ENCODE assay signal across 15 cellular contexts in the genomic region with DNA sequence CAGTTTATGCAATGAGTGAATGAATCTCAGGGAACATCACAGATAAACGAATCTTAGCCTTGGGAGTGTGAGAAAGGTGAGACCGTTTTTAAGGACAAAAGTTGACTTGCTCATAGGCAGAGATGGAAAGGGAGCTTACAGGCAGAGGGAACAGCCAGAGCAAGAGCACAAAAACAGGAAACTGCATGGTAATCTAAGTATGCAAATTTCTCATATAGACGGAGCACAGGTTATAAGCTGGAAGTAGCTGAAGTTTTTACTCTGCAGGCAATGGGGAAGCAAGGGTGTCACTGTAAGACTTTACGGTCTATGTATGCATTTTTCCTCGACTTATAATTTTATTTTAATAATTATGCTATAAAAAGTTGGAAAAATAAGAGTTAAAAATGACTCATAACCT. TPM values are rescaled to one million over a fixed set of nuclear protein-coding genes. Genes with fewer than 3 reads are reported as not detected.
A peak's percentile ranks its signal among the peaks of the same experiment; 100 is the strongest.
DNase-seq lines count a peak whose midpoint lies in the region; ATAC-seq, FAIRE-seq and TF ChIP-seq lines count a peak whose summit lies in the region.
"Had no signal": no experiment of that assay in that cellular context is flagged by ENCODE, and none has a peak within 500 bp of the region (broad histone marks: within the 10 kb centered on the region; RNA-seq: fewer than 3 reads in every experiment).

No MANE protein-coding gene starts in this region.

- H3K36me3 ChIP-seq in OCI-LY7 (ENCODE audit: insufficient read depth, low read length) = peaks cover 54% of the 10 kb centered on the region
- H3K36me3 ChIP-seq: uterus had no signal

- H4K91ac ChIP-seq in H9 (ENCODE audit: insufficient read length, low read depth, low read length) = no peak overlapping the region

- no peak overlapping the region for H3K18ac ChIP-seq in H9 (ENCODE audit: insufficient read length, low read depth, low read length)

- POLR2A ChIA-PET in OCI-LY7 (lab: Charles Lee) = interaction anchor here (1.0 to 1.1 kb wide), 2 partner anchors 10 to 81 kb away, joined by 3 to 5 read pairs; no protein-coding TSS in a partner anchor
- POLR2A ChIA-PET in naive thymus-derived CD8-positive, alpha-beta T cell (lab: Charles Lee) = no interaction called here

- no TSS peak for BruUV-seq in OCI-LY7 (replicated peaks; lab: Mats Ljungman, UMichigan)

- H3K27me3 Mint-ChIP-seq in activated naive CD8-positive, alpha-beta T cell = no peaks in the 10 kb centered on the region
- no peaks in the 10 kb centered on the region for H3K27me3 Mint-ChIP-seq in activated naive CD8-positive, alpha-beta T cell treated with anti-CD3 and anti-CD28 coated beads for 36 hours
- no peaks in the 10 kb centered on the region for H3K27me3 Mint-ChIP-seq in H9 (ENCODE audit: low read depth)
- no peaks in the 10 kb centered on the region for H3K27me3 Mint-ChIP-seq in naive thymus-derived CD8-positive, alpha-beta T cell

- H4K5ac ChIP-seq in H9 (ENCODE audit: insufficient read length, low read depth, low read length) = no peak overlapping the region

- H2BK15ac ChIP-seq in H9 (ENCODE audit: low read depth, low read length) = no peak overlapping the region

- no peaks in the 10 kb centered on the region for H3K9me3 Mint-ChIP-seq in activated naive CD8-positive, alpha-beta T cell (ENCODE audit: low read depth)
- H3K9me3 Mint-ChIP-seq in activated naive CD8-positive, alpha-beta T cell treated with anti-CD3 and anti-CD28 coated beads for 36 hours = no peaks in the 10 kb centered on the region
- H3K9me3 Mint-ChIP-seq in H9 = no peaks in the 10 kb centered on the region
- no peaks in the 10 kb centered on the region for H3K9me3 Mint-ChIP-seq in naive thymus-derived CD8-positive, alpha-beta T cell
- H3K9me3 Mint-ChIP-seq: activated T-helper 1 cell treated with anti-CD3 and anti-CD28 coated beads, Interleukin-12 subunit alpha, Interleukin-12 subunit beta, Interleukin-2, Interleukin-4 antibody, amounts not matched to agents 30 ng/mL and 10 ng/mL and 1 ng/mL, durations not matched to agents 14 hours and 24 hours and 36 hours had no signal

- H3K14ac ChIP-seq in H9 (ENCODE audit: insufficient read depth, low read length) = no peak overlapping the region

- H2AK5ac ChIP-seq in H9 (ENCODE audit: insufficient read length, low read length) = no peak overlapping the region

- H3K23me2 ChIP-seq in H9 (ENCODE audit: insufficient read length, low read depth, low read length, poor library complexity, severe bottlenecking) = no peaks in the 10 kb centered on the region

- no peaks in the 10 kb centered on the region for H3K79me1 ChIP-seq in H9 (ENCODE audit: insufficient read depth, low read depth, low read length, poor library complexity, severe bottlenecking)

- no peaks in the 10 kb centered on the region for H4K20me1 ChIP-seq in H9 (ENCODE audit: control insufficient read depth, insufficient read depth, insufficient read length)
- no peaks in the 10 kb centered on the region for H4K20me1 ChIP-seq in OCI-LY7 (ENCODE audit: insufficient read depth, low read length)

- H3K27ac ChIP-seq in H9 (ENCODE audit: insufficient read length, low read depth, low read length) (peak overlapping the region; percentile 77), OCI-LY7 (ENCODE audit: low read depth, low read length, poor library complexity, severe bottlenecking) (peak overlapping the region; percentile 33)
- H3K27ac ChIP-seq: brain microvascular endothelial cell, uterus had no signal

- no peak overlapping the region for H2BK12ac ChIP-seq in H9 (ENCODE audit: insufficient read length, low read depth, low read length)

- H2BK120ac ChIP-seq in H9 (ENCODE audit: low read depth, low read length, poor library complexity, severe bottlenecking) = no peak overlapping the region

- H3K4me3 ChIP-seq in OCI-LY7 (ENCODE audit: low read depth, low read length, poor library complexity, severe bottlenecking) = peak overlapping the region; percentile 32
- H3K4me3 ChIP-seq: mucosa of descending colon, uterus had no signal

- intact Hi-C loops in OCI-LY7 (cut with micrococcal nuclease; ENCODE audit: unreplicated experiment) = loop anchor here (5.0 kb wide), 1 partner anchor 916 kb away; a partner anchor contains a TSS

- TF ChIP-seq POLR2A in H54 (IDR thresholded peaks at IDR 0.05; ENCODE audit: low read depth, low read length) = no peak

- H3K27ac Mint-ChIP-seq in activated naive CD8-positive, alpha-beta T cell = peak overlapping the region; percentile 41
- no peak overlapping the region for H3K27ac Mint-ChIP-seq in activated naive CD8-positive, alpha-beta T cell treated with anti-CD3 and anti-CD28 coated beads for 36 hours
- H3K27ac Mint-ChIP-seq in H9 = peak overlapping the region; percentile 1 to 41 (median 4); a peak in 3 of 7 replicates
- peak overlapping the region in 8 of 10 donors; percentile 7 to 82 (median 54) for H3K27ac Mint-ChIP-seq in naive thymus-derived CD8-positive, alpha-beta T cell
- H3K27ac Mint-ChIP-seq: activated T-helper 1 cell treated with anti-CD3 and anti-CD28 coated beads, Interleukin-12 subunit alpha, Interleukin-12 subunit beta, Interleukin-2, Interleukin-4 antibody, amounts not matched to agents 30 ng/mL and 10 ng/mL and 1 ng/mL, durations not matched to agents 14 hours and 24 hours and 36 hours had no signal

- no peak overlapping the region for H3K4ac ChIP-seq in H9 (ENCODE audit: low read depth, low read length)

- H3K23ac ChIP-seq in H9 (ENCODE audit: insufficient read length, low read depth, low read length) = no peak overlapping the region

- no peak overlapping the region for H3K56ac ChIP-seq in H9 (ENCODE audit: insufficient read length, low read depth, low read length)

- H3K4me3 Mint-ChIP-seq in activated naive CD8-positive, alpha-beta T cell = no peak overlapping the region
- no peak overlapping the region for H3K4me3 Mint-ChIP-seq in activated naive CD8-positive, alpha-beta T cell treated with anti-CD3 and anti-CD28 coated beads for 36 hours
- no peak overlapping the region for H3K4me3 Mint-ChIP-seq in H9
- peak overlapping the region in 1 of 10 donors; percentile 46 for H3K4me3 Mint-ChIP-seq in naive thymus-derived CD8-positive, alpha-beta T cell
- H3K4me3 Mint-ChIP-seq: activated T-helper 1 cell treated with anti-CD3 and anti-CD28 coated beads, Interleukin-12 subunit alpha, Interleukin-12 subunit beta, Interleukin-2, Interleukin-4 antibody, amounts not matched to agents 30 ng/mL and 10 ng/mL and 1 ng/mL, durations not matched to agents 14 hours and 24 hours and 36 hours had no signal

- H2BK20ac ChIP-seq in H9 (ENCODE audit: low read depth, low read length, poor library complexity, severe bottlenecking) = no peak overlapping the region

- no peaks in the 10 kb centered on the region; the same call in 1 of the 2 replicates for H3K4me1 ChIP-seq in H9 (ENCODE audit: insufficient read depth, low read length)
- peaks cover 35% of the 10 kb centered on the region for H3K4me1 ChIP-seq in OCI-LY7 (ENCODE audit: insufficient read depth, low read length, poor library complexity, severe bottlenecking)
- H3K4me1 ChIP-seq: uterus had no signal

- TF ChIP-seq CTCF in H9 (conservative IDR thresholded peaks at IDR 0.05) (no peak), OCI-LY7 (conservative IDR thresholded peaks at IDR 0.05; ENCODE audit: low read length) (no peak)

- H3K4me2 ChIP-seq in H9 (ENCODE audit: insufficient read depth, insufficient read length, low read length) (peak overlapping the region; percentile 25), OCI-LY7 (ENCODE audit: low read length) (peak overlapping the region; percentile 59)

- H3K9me3 ChIP-seq in H9 (ENCODE audit: control insufficient read depth, low read depth, low read length) (no peaks in the 10 kb centered on the region), OCI-LY7 (ENCODE audit: low read length) (no peaks in the 10 kb centered on the region)
- H3K9me3 ChIP-seq: mucosa of descending colon, uterus had no signal

- H2AFZ ChIP-seq in H9 (ENCODE audit: low read length) (no peak overlapping the region), OCI-LY7 (ENCODE audit: low read length) (peak overlapping the region; percentile 2; the same call in 1 of the 2 replicates)

- no peak for ATAC-seq in naive thymus-derived CD8-positive, alpha-beta T cell
- no peak for ATAC-seq in GM18511 (IDR thresholded peaks at IDR 0.05; ENCODE audit: unreplicated experiment)
- ATAC-seq: mucosa of descending colon had no signal

- H3K9me2 ChIP-seq in OCI-LY7 (ENCODE audit: insufficient read depth, low read length) = no peaks in the 10 kb centered on the region

- H4K8ac ChIP-seq in H9 (replicated peaks; ENCODE audit: insufficient read length, low read depth, low read length) = no peak overlapping the region

- no peak overlapping the region for H3K9ac ChIP-seq in H9 (ENCODE audit: extremely low read depth, insufficient read length, low read length)

- no peak overlapping the region for H2BK5ac ChIP-seq in H9 (ENCODE audit: insufficient read length, low read length)

- DNase-seq in activated naive CD8-positive, alpha-beta T cell treated with anti-CD3 and anti-CD28 coated beads for 36 hours = no peak
- DNase-seq in H9 = no peak
- DNase-seq in OCI-LY7 (ENCODE audit: low spot score) = peak; percentile 66
- no peak for DNase-seq in naive thymus-derived CD8-positive, alpha-beta T cell
- no peak for DNase-seq in H54 (ENCODE audit: insufficient read length, low spot score)
- DNase-seq in RPMI8226 = no peak
- DNase-seq: activated CD4-positive, alpha-beta T cell treated with anti-CD3 and anti-CD28 coated beads for 4 hours; brain microvascular endothelial cell; DMS 273 treated with DMSO at 0.1 percent for 48 hours; MM.1S; mucosa of descending colon; uterus had no signal

- H3K79me2 ChIP-seq in H9 (ENCODE audit: insufficient read depth, low read length) (no peaks in the 10 kb centered on the region), OCI-LY7 (ENCODE audit: insufficient read depth, low read depth, low read length) (no peaks in the 10 kb centered on the region)

- CTCF ChIA-PET in OCI-LY7 (lab: Charles Lee; ENCODE audit: unreplicated experiment) = no interaction called here

- peaks cover 14% of the 10 kb centered on the region for H3K36me3 Mint-ChIP-seq in activated naive CD8-positive, alpha-beta T cell
- peaks cover 14% of the 10 kb centered on the region for H3K36me3 Mint-ChIP-seq in activated naive CD8-positive, alpha-beta T cell treated with anti-CD3 and anti-CD28 coated beads for 36 hours
- H3K36me3 Mint-ChIP-seq in H9 (ENCODE audit: insufficient read depth in 1 of 3, low read depth in 3 of 3) = peaks cover 1 to 18% (median 16%) of the 10 kb centered on the region in 3 experiments; a peak in 3 of 7 replicates
- peaks cover 9 to 79% (median 21%) of the 10 kb centered on the region in 3 donors for H3K36me3 Mint-ChIP-seq in naive thymus-derived CD8-positive, alpha-beta T cell

- no peak for FAIRE-seq in H54 (lab: Jason Lieb, UNC)

- H3K4me1 Mint-ChIP-seq in activated naive CD8-positive, alpha-beta T cell (ENCODE audit: low read depth) = peaks cover 8% of the 10 kb centered on the region
- H3K4me1 Mint-ChIP-seq in activated naive CD8-positive, alpha-beta T cell treated with anti-CD3 and anti-CD28 coated beads for 36 hours = peaks cover 8% of the 10 kb centered on the region
- H3K4me1 Mint-ChIP-seq in H9 = peaks cover 3% of the 10 kb centered on the region in 2 experiments; a peak in 3 of 4 replicates
- peaks cover 4 to 16% (median 7%) of the 10 kb centered on the region in 4 donors for H3K4me1 Mint-ChIP-seq in naive thymus-derived CD8-positive, alpha-beta T cell

- H3K27me3 ChIP-seq in H9 (ENCODE audit: insufficient read depth, low read length) = no peaks in the 10 kb centered on the region
- H3K27me3 ChIP-seq: brain microvascular endothelial cell, uterus had no signal

- no peak overlapping the region for H3T11ph ChIP-seq in H9 (ENCODE audit: low read length)

- no CpG with 5 or more reads among the region's 5 CpGs for WGBS in H9 (ENCODE audit: extremely low coverage, insufficient read length, low lambda C conversion rate)

RNA-seq across cellular contexts. Expression of a gene that starts 44.8 kb away (rescaled TPM):
- total RNA-seq in activated naive CD8-positive, alpha-beta T cell treated with anti-CD3 and anti-CD28 coated beads for 36 hours = 10 to 100 TPM; 30.8 TPM
- 31.4 and 31.7 TPM in 2 replicates for total RNA-seq in H9 (2021)
- total RNA-seq in OCI-LY7 (2014; rRNA removed; shearing (Covaris generic)) = 16.0 and 16.1 TPM in 2 replicates
- total RNA-seq in OCI-LY7 (2022) = 32.6 and 33.9 TPM in 2 replicates
- 10 to 100 TPM; 33.4 to 34.9 TPM for total RNA-seq in naive thymus-derived CD8-positive, alpha-beta T cell
- 10 to 100 TPM in 1 of 3 donors, 1 to 10 TPM in 2; 6.8 to 10.8 (median 7.8) TPM for polyA plus RNA-seq in naive thymus-derived CD8-positive, alpha-beta T cell
